Comparison of ENCODE assay signal across 22 cellular contexts in genomic region chr5:34718516-34718915, GRCh38.
DNase-seq lines count a peak whose midpoint lies in the region; ATAC-seq, FAIRE-seq and TF ChIP-seq lines count a peak whose summit lies in the region.
"Had no signal": no experiment of that assay in that cellular context is flagged by ENCODE, and none has a peak within 500 bp of the region (broad histone marks: within the 10 kb centered on the region; RNA-seq: fewer than 3 reads in every experiment).

No MANE protein-coding gene starts in this region.

- peaks cover 4% of the 10 kb centered on the region for H3K27me3 Mint-ChIP-seq in nephron progenitor cell (ENCODE audit: low read depth, poor library complexity)
- H3K27me3 Mint-ChIP-seq in activated CD8-positive, alpha-beta memory T cell treated with anti-CD3 and anti-CD28 coated beads, Interleukin-2, amount 10 ng/mL, durations not matched to agents 7 days and 5 days, result peaks cover 7% of the 10 kb centered on the region
- H3K27me3 Mint-ChIP-seq in activated CD4-positive, alpha-beta T cell treated with anti-CD3 and anti-CD28 coated beads, Interleukin-2, amount 10 ng/mL, durations not matched to agents 24 days and 14 days, result no peaks in the 10 kb centered on the region

- H3K27ac Mint-ChIP-seq in nephron progenitor cell, result peak overlapping the region; percentile 77
- H3K27ac Mint-ChIP-seq in activated CD8-positive, alpha-beta memory T cell treated with anti-CD3 and anti-CD28 coated beads, Interleukin-2, amount 10 ng/mL, durations not matched to agents 7 days and 5 days, result no peak overlapping the region
- H3K27ac Mint-ChIP-seq in activated CD4-positive, alpha-beta T cell treated with anti-CD3 and anti-CD28 coated beads, Interleukin-2, amount 10 ng/mL, durations not matched to agents 24 days and 14 days, result no peak overlapping the region
- H3K27ac Mint-ChIP-seq: CD8-positive, alpha-beta T cell; naive thymus-derived CD8-positive, alpha-beta T cell had no signal

- H3K36me3 ChIP-seq in Loucy (ENCODE audit: insufficient read depth, low read length) (no peaks in the 10 kb centered on the region), endothelial cell of umbilical vein (ENCODE audit: control insufficient read depth in 2 of 2, extremely low read depth in 1 of 2, insufficient read depth in 2 of 2, low read length in 2 of 2) (peaks cover 10 to 11% of the 10 kb centered on the region in 2 experiments)
- H3K36me3 ChIP-seq: gastrocnemius medialis had no signal

- CTCF ChIA-PET in endothelial cell of umbilical vein (lab: Charles Lee), result interaction anchor here (1.2 to 3.4 kb wide), 3 partner anchors 14 to 180 kb away, joined by 3 to 18 read pairs (median 3); no protein-coding TSS in a partner anchor
- CTCF ChIA-PET in activated CD8-positive, alpha-beta memory T cell treated with anti-CD3 and anti-CD28 coated beads, Interleukin-2, amount 10 ng/mL, durations not matched to agents 7 days and 5 days (lab: Charles Lee), result no interaction called here

- intact Hi-C loops in endothelial cell of umbilical vein (cut with micrococcal nuclease), result no loop called here
- intact Hi-C loops in activated CD4-positive, alpha-beta T cell treated with anti-CD3 and anti-CD28 coated beads, Interleukin-2, amount 10 ng/mL, durations not matched to agents 24 days and 14 days (cut with micrococcal nuclease), result no loop called here

- no peak overlapping the region for H3K9ac ChIP-seq in Loucy (ENCODE audit: low read depth, low read length, poor library complexity, severe bottlenecking)
- peak overlapping the region; percentile 77 for H3K9ac ChIP-seq in endothelial cell of umbilical vein (replicated peaks; ENCODE audit: extremely low read depth, insufficient read depth, low read length)

- BruUV-seq in endothelial cell of umbilical vein (replicated peaks; lab: Mats Ljungman, UMichigan), result no TSS peak

- peaks cover 22% of the 10 kb centered on the region for H3K36me3 Mint-ChIP-seq in nephron progenitor cell (ENCODE audit: low read depth)
- H3K36me3 Mint-ChIP-seq in activated CD8-positive, alpha-beta memory T cell treated with anti-CD3 and anti-CD28 coated beads, Interleukin-2, amount 10 ng/mL, durations not matched to agents 7 days and 5 days, result no peaks in the 10 kb centered on the region
- H3K36me3 Mint-ChIP-seq in activated CD4-positive, alpha-beta T cell treated with anti-CD3 and anti-CD28 coated beads, Interleukin-2, amount 10 ng/mL, durations not matched to agents 24 days and 14 days (ENCODE audit: low read depth), result no peaks in the 10 kb centered on the region
- H3K36me3 Mint-ChIP-seq: CD8-positive, alpha-beta T cell; naive thymus-derived CD8-positive, alpha-beta T cell had no signal

- H3K9me3 ChIP-seq in Loucy (ENCODE audit: insufficient read depth, low read depth, low read length), result no peaks in the 10 kb centered on the region
- H3K9me3 ChIP-seq in endothelial cell of umbilical vein (replicated peaks; ENCODE audit: control insufficient read depth, insufficient read depth, low read length), result no peaks in the 10 kb centered on the region
- H3K9me3 ChIP-seq: gastrocnemius medialis had no signal

- DNase-seq in Daoy (ENCODE audit: low read depth), result peak; percentile 39
- no peak for DNase-seq in endothelial cell of umbilical vein (ENCODE audit: low read depth, low spot score)
- DNase-seq in nephron progenitor cell, result no peak
- no peak for DNase-seq in activated CD8-positive, alpha-beta memory T cell treated with anti-CD3 and anti-CD28 coated beads, Interleukin-2, amount 10 ng/mL, durations not matched to agents 7 days and 5 days
- no peak for DNase-seq in NCI-H1417 (lab: John Stamatoyannopoulos, UW)
- DNase-seq in activated CD4-positive, alpha-beta T cell treated with anti-CD3 and anti-CD28 coated beads, Interleukin-2, amount 10 ng/mL, durations not matched to agents 24 days and 14 days, result no peak
- DNase-seq: activated CD4-positive, alpha-beta T cell treated with anti-CD3 and anti-CD28 coated beads for 4 hours; activated CD8-positive, alpha-beta memory T cell treated with anti-CD3 and anti-CD28 coated beads, Interleukin-2, amount 50 U/mL, for 48 hours; activated gamma-delta T cell; amniotic stem cell; CD8-positive, alpha-beta T cell; cerebellar nuclear complex; DND-41; gastrocnemius medialis; KBM-7; naive thymus-derived CD8-positive, alpha-beta T cell; NCI-H1048; NCI-H2107; NCI-H524 had no signal

- POLR2A ChIA-PET in endothelial cell of umbilical vein (lab: Charles Lee), result interaction anchor here (0.7 to 1.0 kb wide), 2 partner anchors 11 to 74 kb away, joined by 4 to 5 read pairs; no protein-coding TSS in a partner anchor

- peak overlapping the region; percentile 14; the same call in 1 of the 2 replicates for H2AFZ ChIP-seq in Loucy (ENCODE audit: low read length)
- no peak overlapping the region for H2AFZ ChIP-seq in endothelial cell of umbilical vein (ENCODE audit: low read depth, low read length)

- peaks cover 20% of the 10 kb centered on the region for H3K4me1 ChIP-seq in Loucy (ENCODE audit: insufficient read depth, low read length, poor library complexity, severe bottlenecking)
- peaks cover 62% of the 10 kb centered on the region for H3K4me1 ChIP-seq in endothelial cell of umbilical vein (ENCODE audit: control insufficient read depth, extremely low read depth, insufficient read depth, low read length)
- H3K4me1 ChIP-seq: gastrocnemius medialis had no signal

- H3K4me1 Mint-ChIP-seq in nephron progenitor cell, result peaks cover 38% of the 10 kb centered on the region
- H3K4me1 Mint-ChIP-seq in activated CD8-positive, alpha-beta memory T cell treated with anti-CD3 and anti-CD28 coated beads, Interleukin-2, amount 10 ng/mL, durations not matched to agents 7 days and 5 days, result no peaks in the 10 kb centered on the region
- no peaks in the 10 kb centered on the region for H3K4me1 Mint-ChIP-seq in activated CD4-positive, alpha-beta T cell treated with anti-CD3 and anti-CD28 coated beads, Interleukin-2, amount 10 ng/mL, durations not matched to agents 24 days and 14 days
- H3K4me1 Mint-ChIP-seq: naive thymus-derived CD8-positive, alpha-beta T cell had no signal

- no peaks in the 10 kb centered on the region for H3F3A ChIP-seq in Loucy (ENCODE audit: low read depth)

- no peak for FAIRE-seq in endothelial cell of umbilical vein (lab: Jason Lieb, UNC)
- FAIRE-seq: islet of Langerhans had no signal

- dilution Hi-C loops in endothelial cell of umbilical vein (cut with MboI; ENCODE audit: extremely low pct_ligation_motif_present, low sequenced_read_pairs), result no loop called here

- no peak for TF ChIP-seq CTCF in Loucy (conservative IDR thresholded peaks at IDR 0.05; ENCODE audit: low read length)
- TF ChIP-seq CTCF in endothelial cell of umbilical vein (IDR thresholded peaks at IDR 0.05; ENCODE audit: extremely low read depth in 1 of 2, insufficient read depth in 1 of 2, low read depth in 1 of 2, low read length in 2 of 2), result no peak
- no peak for TF ChIP-seq CTCF in nephron progenitor cell (IDR thresholded peaks at IDR 0.05)

- H4K20me1 ChIP-seq in Loucy (ENCODE audit: insufficient read depth, low read length, poor library complexity, severe bottlenecking) (no peaks in the 10 kb centered on the region), endothelial cell of umbilical vein (replicated peaks; ENCODE audit: control insufficient read depth, extremely low read depth, insufficient read depth, low read length) (no peaks in the 10 kb centered on the region)

- H3K79me2 ChIP-seq in Loucy (ENCODE audit: insufficient read depth, low read length) (no peaks in the 10 kb centered on the region), endothelial cell of umbilical vein (ENCODE audit: control insufficient read depth, insufficient read depth, low read length) (peaks cover 81% of the 10 kb centered on the region)

- no peaks in the 10 kb centered on the region for H3K9me1 ChIP-seq in endothelial cell of umbilical vein (replicated peaks; ENCODE audit: control insufficient read depth, extremely low read depth, insufficient read depth, low read length)

- peak overlapping the region; percentile 96 for H3K27ac ChIP-seq in endothelial cell of umbilical vein (ENCODE audit: insufficient read depth, low read depth, low read length)
- H3K27ac ChIP-seq: gastrocnemius medialis had no signal

- H3K4me3 Mint-ChIP-seq in nephron progenitor cell, result no peak overlapping the region
- no peak overlapping the region for H3K4me3 Mint-ChIP-seq in activated CD8-positive, alpha-beta memory T cell treated with anti-CD3 and anti-CD28 coated beads, Interleukin-2, amount 10 ng/mL, durations not matched to agents 7 days and 5 days
- no peak overlapping the region for H3K4me3 Mint-ChIP-seq in activated CD4-positive, alpha-beta T cell treated with anti-CD3 and anti-CD28 coated beads, Interleukin-2, amount 10 ng/mL, durations not matched to agents 24 days and 14 days
- H3K4me3 Mint-ChIP-seq: CD8-positive, alpha-beta T cell; naive thymus-derived CD8-positive, alpha-beta T cell had no signal

- H3K4me2 ChIP-seq in Loucy (ENCODE audit: low read depth, low read length, poor library complexity, severe bottlenecking) (peak overlapping the region; percentile 61), endothelial cell of umbilical vein (ENCODE audit: insufficient read depth, low read length) (peak overlapping the region; percentile 33)

- no peaks in the 10 kb centered on the region for H3K9me3 Mint-ChIP-seq in nephron progenitor cell
- H3K9me3 Mint-ChIP-seq in activated CD8-positive, alpha-beta memory T cell treated with anti-CD3 and anti-CD28 coated beads, Interleukin-2, amount 10 ng/mL, durations not matched to agents 7 days and 5 days (ENCODE audit: low read depth), result no peaks in the 10 kb centered on the region
- no peaks in the 10 kb centered on the region for H3K9me3 Mint-ChIP-seq in activated CD4-positive, alpha-beta T cell treated with anti-CD3 and anti-CD28 coated beads, Interleukin-2, amount 10 ng/mL, durations not matched to agents 24 days and 14 days
- H3K9me3 Mint-ChIP-seq: CD8-positive, alpha-beta T cell; naive thymus-derived CD8-positive, alpha-beta T cell had no signal

- H3K27me3 ChIP-seq in Loucy (ENCODE audit: insufficient read depth, low read length, poor library complexity, severe bottlenecking), result no peaks in the 10 kb centered on the region
- H3K27me3 ChIP-seq in endothelial cell of umbilical vein (ENCODE audit: control insufficient read depth in 2 of 2, insufficient read depth in 2 of 2, low read length in 2 of 2), result no peaks in the 10 kb centered on the region
- H3K27me3 ChIP-seq: gastrocnemius medialis had no signal

- H3K4me3 ChIP-seq in Loucy (ENCODE audit: low read length, poor library complexity, severe bottlenecking) (peak overlapping the region; percentile 18), endothelial cell of umbilical vein (replicated peaks in 1 of 3; ENCODE audit: insufficient read depth in 1 of 3, low read depth in 1 of 3, low read length in 3 of 3) (no peak overlapping the region)
- H3K4me3 ChIP-seq: gastrocnemius medialis had no signal

- ATAC-seq in activated CD8-positive, alpha-beta memory T cell treated with anti-CD3 and anti-CD28 coated beads, Interleukin-2, amount 10 ng/mL, durations not matched to agents 7 days and 5 days, result no peak
- no peak for ATAC-seq in GM18511 (IDR thresholded peaks at IDR 0.05; ENCODE audit: unreplicated experiment)
- ATAC-seq: CD8-positive, alpha-beta T cell; gastrocnemius medialis; naive thymus-derived CD8-positive, alpha-beta T cell had no signal

- H3K9me2 ChIP-seq in Loucy (replicated peaks; ENCODE audit: low read depth, low read length), result no peaks in the 10 kb centered on the region

- TF ChIP-seq POLR2A in endothelial cell of umbilical vein (IDR thresholded peaks at IDR 0.05; ENCODE audit: low read depth, low read length), result no peak
